In the genomic region with DNA sequence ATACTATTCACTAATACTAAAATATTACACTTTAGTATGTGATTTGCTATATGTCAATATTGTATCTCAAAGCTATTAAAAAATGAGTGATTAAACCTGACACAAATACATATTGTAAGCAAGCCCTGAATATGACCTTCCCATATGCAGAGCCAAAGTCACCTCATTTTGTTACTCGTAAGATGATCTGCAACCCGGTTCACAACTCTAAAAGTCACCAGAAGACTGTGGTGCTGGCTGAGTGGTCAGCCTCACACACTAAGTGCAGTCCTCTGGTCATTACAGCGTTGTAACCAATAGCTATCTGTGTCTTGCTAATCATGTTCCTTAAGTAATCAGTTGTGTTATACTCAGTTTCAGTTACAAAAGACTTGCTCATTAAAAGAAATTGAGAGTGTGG, we compare ENCODE assay signal across 2 cellular contexts.
TF ChIP-seq lines count a peak whose summit lies in the region.

No MANE protein-coding gene starts in this region.

TF ChIP-seq in WTC11, 78 proteins besides CTCF, POLR2A, EP300 and RAD21 (continues in another document):
- no peak for TF ChIP-seq PRRX2 (CRISPR knock-in tag; IDR thresholded peaks at IDR 0.05)
- no peak for TF ChIP-seq CBFB (CRISPR knock-in tag; IDR thresholded peaks at IDR 0.05; ENCODE audit: low read depth)
- TF ChIP-seq SMAD4 (CRISPR knock-in tag; IDR thresholded peaks at IDR 0.05), result no peak
- TF ChIP-seq EMX1 (CRISPR knock-in tag; IDR thresholded peaks at IDR 0.05), result no peak
- TF ChIP-seq ZNF423 (CRISPR knock-in tag; IDR thresholded peaks at IDR 0.05), result no peak
- TF ChIP-seq, protein P1, sequence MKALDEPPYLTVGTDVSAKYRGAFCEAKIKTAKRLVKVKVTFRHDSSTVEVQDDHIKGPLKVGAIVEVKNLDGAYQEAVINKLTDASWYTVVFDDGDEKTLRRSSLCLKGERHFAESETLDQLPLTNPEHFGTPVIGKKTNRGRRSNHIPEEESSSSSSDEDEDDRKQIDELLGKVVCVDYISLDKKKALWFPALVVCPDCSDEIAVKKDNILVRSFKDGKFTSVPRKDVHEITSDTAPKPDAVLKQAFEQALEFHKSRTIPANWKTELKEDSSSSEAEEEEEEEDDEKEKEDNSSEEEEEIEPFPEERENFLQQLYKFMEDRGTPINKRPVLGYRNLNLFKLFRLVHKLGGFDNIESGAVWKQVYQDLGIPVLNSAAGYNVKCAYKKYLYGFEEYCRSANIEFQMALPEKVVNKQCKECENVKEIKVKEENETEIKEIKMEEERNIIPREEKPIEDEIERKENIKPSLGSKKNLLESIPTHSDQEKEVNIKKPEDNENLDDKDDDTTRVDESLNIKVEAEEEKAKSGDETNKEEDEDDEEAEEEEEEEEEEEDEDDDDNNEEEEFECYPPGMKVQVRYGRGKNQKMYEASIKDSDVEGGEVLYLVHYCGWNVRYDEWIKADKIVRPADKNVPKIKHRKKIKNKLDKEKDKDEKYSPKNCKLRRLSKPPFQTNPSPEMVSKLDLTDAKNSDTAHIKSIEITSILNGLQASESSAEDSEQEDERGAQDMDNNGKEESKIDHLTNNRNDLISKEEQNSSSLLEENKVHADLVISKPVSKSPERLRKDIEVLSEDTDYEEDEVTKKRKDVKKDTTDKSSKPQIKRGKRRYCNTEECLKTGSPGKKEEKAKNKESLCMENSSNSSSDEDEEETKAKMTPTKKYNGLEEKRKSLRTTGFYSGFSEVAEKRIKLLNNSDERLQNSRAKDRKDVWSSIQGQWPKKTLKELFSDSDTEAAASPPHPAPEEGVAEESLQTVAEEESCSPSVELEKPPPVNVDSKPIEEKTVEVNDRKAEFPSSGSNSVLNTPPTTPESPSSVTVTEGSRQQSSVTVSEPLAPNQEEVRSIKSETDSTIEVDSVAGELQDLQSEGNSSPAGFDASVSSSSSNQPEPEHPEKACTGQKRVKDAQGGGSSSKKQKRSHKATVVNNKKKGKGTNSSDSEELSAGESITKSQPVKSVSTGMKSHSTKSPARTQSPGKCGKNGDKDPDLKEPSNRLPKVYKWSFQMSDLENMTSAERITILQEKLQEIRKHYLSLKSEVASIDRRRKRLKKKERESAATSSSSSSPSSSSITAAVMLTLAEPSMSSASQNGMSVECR (CRISPR knock-in tag; IDR thresholded peaks at IDR 0.05; ENCODE audit: borderline replicate concordance), result no peak
- no peak for TF ChIP-seq ERG (CRISPR knock-in tag; IDR thresholded peaks at IDR 0.05)
- no peak for TF ChIP-seq FOXK1 (CRISPR knock-in tag; IDR thresholded peaks at IDR 0.05)
- no peak for TF ChIP-seq ATF2 (CRISPR knock-in tag; IDR thresholded peaks at IDR 0.05; ENCODE audit: borderline replicate concordance, low read depth)
- TF ChIP-seq, protein P2, sequence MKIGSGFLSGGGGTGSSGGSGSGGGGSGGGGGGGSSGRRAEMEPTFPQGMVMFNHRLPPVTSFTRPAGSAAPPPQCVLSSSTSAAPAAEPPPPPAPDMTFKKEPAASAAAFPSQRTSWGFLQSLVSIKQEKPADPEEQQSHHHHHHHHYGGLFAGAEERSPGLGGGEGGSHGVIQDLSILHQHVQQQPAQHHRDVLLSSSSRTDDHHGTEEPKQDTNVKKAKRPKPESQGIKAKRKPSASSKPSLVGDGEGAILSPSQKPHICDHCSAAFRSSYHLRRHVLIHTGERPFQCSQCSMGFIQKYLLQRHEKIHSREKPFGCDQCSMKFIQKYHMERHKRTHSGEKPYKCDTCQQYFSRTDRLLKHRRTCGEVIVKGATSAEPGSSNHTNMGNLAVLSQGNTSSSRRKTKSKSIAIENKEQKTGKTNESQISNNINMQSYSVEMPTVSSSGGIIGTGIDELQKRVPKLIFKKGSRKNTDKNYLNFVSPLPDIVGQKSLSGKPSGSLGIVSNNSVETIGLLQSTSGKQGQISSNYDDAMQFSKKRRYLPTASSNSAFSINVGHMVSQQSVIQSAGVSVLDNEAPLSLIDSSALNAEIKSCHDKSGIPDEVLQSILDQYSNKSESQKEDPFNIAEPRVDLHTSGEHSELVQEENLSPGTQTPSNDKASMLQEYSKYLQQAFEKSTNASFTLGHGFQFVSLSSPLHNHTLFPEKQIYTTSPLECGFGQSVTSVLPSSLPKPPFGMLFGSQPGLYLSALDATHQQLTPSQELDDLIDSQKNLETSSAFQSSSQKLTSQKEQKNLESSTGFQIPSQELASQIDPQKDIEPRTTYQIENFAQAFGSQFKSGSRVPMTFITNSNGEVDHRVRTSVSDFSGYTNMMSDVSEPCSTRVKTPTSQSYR (CRISPR knock-in tag; IDR thresholded peaks at IDR 0.05), result no peak
- no peak for TF ChIP-seq ZNF416 (CRISPR knock-in tag; IDR thresholded peaks at IDR 0.05)
- no peak for TF ChIP-seq JUN (CRISPR knock-in tag; IDR thresholded peaks at IDR 0.05)
- TF ChIP-seq IRF1 (CRISPR knock-in tag; IDR thresholded peaks at IDR 0.05), result no peak

TF ChIP-seq in H1, 55 proteins besides CTCF, POLR2A, EP300 and RAD21:
- no peak for TF ChIP-seq KDM5A (IDR thresholded peaks at IDR 0.05; ENCODE audit: low read length)
- TF ChIP-seq SUZ12 (IDR thresholded peaks at IDR 0.05; ENCODE audit: low read length), result no peak
- TF ChIP-seq, protein P3, sequence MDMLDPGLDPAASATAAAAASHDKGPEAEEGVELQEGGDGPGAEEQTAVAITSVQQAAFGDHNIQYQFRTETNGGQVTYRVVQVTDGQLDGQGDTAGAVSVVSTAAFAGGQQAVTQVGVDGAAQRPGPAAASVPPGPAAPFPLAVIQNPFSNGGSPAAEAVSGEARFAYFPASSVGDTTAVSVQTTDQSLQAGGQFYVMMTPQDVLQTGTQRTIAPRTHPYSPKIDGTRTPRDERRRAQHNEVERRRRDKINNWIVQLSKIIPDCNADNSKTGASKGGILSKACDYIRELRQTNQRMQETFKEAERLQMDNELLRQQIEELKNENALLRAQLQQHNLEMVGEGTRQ (IDR thresholded peaks at IDR 0.05; ENCODE audit: low read length), result no peak
- TF ChIP-seq SIN3A (conservative IDR thresholded peaks at IDR 0.05 in 1 of 2, IDR thresholded peaks at IDR 0.05 in 1 of 2; ENCODE audit: low read depth in 1 of 2, low read length in 2 of 2), result no peak
- TF ChIP-seq ZNF274 (IDR thresholded peaks at IDR 0.05; ENCODE audit: borderline replicate concordance, extremely low read depth, low read length), result no peak
- TF ChIP-seq GTF2F1 (IDR thresholded peaks at IDR 0.05; ENCODE audit: borderline replicate concordance, low read depth, low read length), result no peak
- no peak for TF ChIP-seq MAX (IDR thresholded peaks at IDR 0.05)
- no peak for TF ChIP-seq YY1 (IDR thresholded peaks at IDR 0.05; ENCODE audit: low read depth, low read length)
- no peak for TF ChIP-seq CHD7 (IDR thresholded peaks at IDR 0.05; ENCODE audit: insufficient replicate concordance, low read length)
- no peak for TF ChIP-seq EGR1 (IDR thresholded peaks at IDR 0.05; ENCODE audit: borderline replicate concordance, low read depth, low read length)
- no peak for TF ChIP-seq POU5F1 (IDR thresholded peaks at IDR 0.05; ENCODE audit: low read depth, low read length)
- TF ChIP-seq PHF8 (conservative IDR thresholded peaks at IDR 0.05; ENCODE audit: low read depth, low read length), result no peak
